10 cellular contexts compared by ENCODE assay signal in genomic region chr14:68312884-68313725, GRCh38.
A peak's percentile ranks its signal among the peaks of the same experiment; 100 is the strongest.
DNase-seq lines count a peak whose midpoint lies in the region; ATAC-seq and TF ChIP-seq lines count a peak whose summit lies in the region.
"Had no signal": no experiment of that assay in that cellular context is flagged by ENCODE, and none has a peak within 500 bp of the region (broad histone marks: within the 10 kb centered on the region; RNA-seq: fewer than 3 reads in every experiment).

No MANE protein-coding gene starts in this region.

- H3K4me1 Mint-ChIP-seq in activated naive CD4-positive, alpha-beta T cell treated with anti-CD3 and anti-CD28 coated beads for 36 hours (ENCODE audit: low read depth) = peaks cover 26% of the 10 kb centered on the region
- peaks cover 45% of the 10 kb centered on the region for H3K4me1 Mint-ChIP-seq in stimulated activated naive CD8-positive, alpha-beta T cell treated with anti-CD3 and anti-CD28 coated beads, Interleukin-15, Interleukin-2, amounts not matched to agents 100 ng/mL and 50 ng/mL, for 24 hours (ENCODE audit: low read depth)

- H3K9me3 ChIP-seq in ascending aorta = no peaks in the 10 kb centered on the region

- peak; percentile 90 for ATAC-seq in HG02870 (IDR thresholded peaks at IDR 0.05; ENCODE audit: unreplicated experiment)

- no peak for TF ChIP-seq CTCF in ascending aorta (IDR thresholded peaks at IDR 0.05)

- no peak overlapping the region for H3K27ac ChIP-seq in ascending aorta
- H3K27ac ChIP-seq: C4-2B had no signal

- no peaks in the 10 kb centered on the region for H3K9me3 Mint-ChIP-seq in activated naive CD4-positive, alpha-beta T cell treated with anti-CD3 and anti-CD28 coated beads for 36 hours
- no peaks in the 10 kb centered on the region for H3K9me3 Mint-ChIP-seq in stimulated activated naive CD8-positive, alpha-beta T cell treated with anti-CD3 and anti-CD28 coated beads, Interleukin-15, Interleukin-2, amounts not matched to agents 100 ng/mL and 50 ng/mL, for 24 hours

- no peaks in the 10 kb centered on the region for H3K27me3 ChIP-seq in ascending aorta

- H3K27ac Mint-ChIP-seq in activated naive CD4-positive, alpha-beta T cell treated with anti-CD3 and anti-CD28 coated beads for 36 hours = no peak overlapping the region
- H3K27ac Mint-ChIP-seq in stimulated activated naive CD8-positive, alpha-beta T cell treated with anti-CD3 and anti-CD28 coated beads, Interleukin-15, Interleukin-2, amounts not matched to agents 100 ng/mL and 50 ng/mL, for 24 hours = peak overlapping the region; percentile 32

- H3K36me3 ChIP-seq in ascending aorta = no peaks in the 10 kb centered on the region

- no peak overlapping the region for H3K4me3 Mint-ChIP-seq in activated naive CD4-positive, alpha-beta T cell treated with anti-CD3 and anti-CD28 coated beads for 36 hours
- no peak overlapping the region for H3K4me3 Mint-ChIP-seq in stimulated activated naive CD8-positive, alpha-beta T cell treated with anti-CD3 and anti-CD28 coated beads, Interleukin-15, Interleukin-2, amounts not matched to agents 100 ng/mL and 50 ng/mL, for 24 hours

- no peaks in the 10 kb centered on the region for H3K36me3 Mint-ChIP-seq in activated naive CD4-positive, alpha-beta T cell treated with anti-CD3 and anti-CD28 coated beads for 36 hours (ENCODE audit: low read depth)
- peaks cover 8% of the 10 kb centered on the region for H3K36me3 Mint-ChIP-seq in stimulated activated naive CD8-positive, alpha-beta T cell treated with anti-CD3 and anti-CD28 coated beads, Interleukin-15, Interleukin-2, amounts not matched to agents 100 ng/mL and 50 ng/mL, for 24 hours (ENCODE audit: low read depth)

- H3K4me3 ChIP-seq in ascending aorta = no peak overlapping the region

- peak; percentile 72 for DNase-seq in activated naive CD4-positive, alpha-beta T cell treated with anti-CD3 and anti-CD28 coated beads for 36 hours
- DNase-seq in activated naive CD4-positive, alpha-beta T cell (lab: John Stamatoyannopoulos, UW) = no peak
- peak; percentile 31 for DNase-seq in activated CD4-positive, CD25-positive, alpha-beta regulatory T cell treated with anti-CD3 and anti-CD28 coated beads, Interleukin-2, amount 50 U/mL, for 72 hours
- DNase-seq in NCI-H510A treated with DMSO at 0.1 percent for 48 hours (lab: John Stamatoyannopoulos, UW) = no peak
- DNase-seq in ascending aorta (ENCODE audit: low spot score in 2 of 2) = no peak
- no peak for DNase-seq in NCI-H2081 (lab: John Stamatoyannopoulos, UW)
- DNase-seq: mammary epithelial cell had no signal

- H3K4me1 ChIP-seq in ascending aorta = peaks cover 0 to 12% of the 10 kb centered on the region in 2 donors

- intact Hi-C loops in activated naive CD4-positive, alpha-beta T cell treated with anti-CD3 and anti-CD28 coated beads for 36 hours (cut with micrococcal nuclease) = loop anchor here (1.0 kb wide), 2 partner anchors 30 to 102 kb away; no protein-coding TSS in a partner anchor
- intact Hi-C loops in ascending aorta (cut with DNase I) = no loop called here

- CTCF ChIA-PET in activated naive CD4-positive, alpha-beta T cell treated with anti-CD3 and anti-CD28 coated beads for 36 hours (lab: Charles Lee) = interaction anchor here (1.0 kb wide), 1 partner anchor 15 kb away, joined by 4 read pairs; no protein-coding TSS in a partner anchor

- no peaks in the 10 kb centered on the region for H3K27me3 Mint-ChIP-seq in activated naive CD4-positive, alpha-beta T cell treated with anti-CD3 and anti-CD28 coated beads for 36 hours (ENCODE audit: low read depth)
- H3K27me3 Mint-ChIP-seq in stimulated activated naive CD8-positive, alpha-beta T cell treated with anti-CD3 and anti-CD28 coated beads, Interleukin-15, Interleukin-2, amounts not matched to agents 100 ng/mL and 50 ng/mL, for 24 hours = no peaks in the 10 kb centered on the region

Comparison
In these comparisons a context has a peak if more than half of its experiments do, and no peak if none do; other contexts are left out.
1. DNase-seq: peak in activated naive CD4-positive, alpha-beta T cell treated with anti-CD3 and anti-CD28 coated beads for 36 hours (single experiment) and activated CD4-positive, CD25-positive, alpha-beta regulatory T cell treated with anti-CD3 and anti-CD28 coated beads, Interleukin-2, amount 50 U/mL, for 72 hours (single experiment); none in activated naive CD4-positive, alpha-beta T cell (0 of 4), NCI-H510A treated with DMSO at 0.1 percent for 48 hours (single experiment), ascending aorta (0 of 2) and NCI-H2081 (0 of 2).